ENCODE assay signal across 1 cellular context in genomic region chr3:196942226-196942914, GRCh38.
TF ChIP-seq lines count a peak whose summit lies in the region.

NCBP2 (minus strand) TSS chr3:196942528; CDS start chr3:196942503, 25 bp downstream.

TF ChIP-seq in HepG2, 621 proteins besides CTCF, POLR2A, EP300 and RAD21 (continued from another document and continues in another):
- TF ChIP-seq ZNF318 (CRISPR knock-in tag; IDR thresholded peaks at IDR 0.05) (no peak; the same call in 1 of the 2 replicates), KAT7 (CRISPR knock-in tag; IDR thresholded peaks at IDR 0.05; ENCODE audit: borderline replicate concordance) (peak; percentile 96; the same call in 1 of the 2 replicates), KLF9 (CRISPR knock-in tag; IDR thresholded peaks at IDR 0.05; ENCODE audit: low read depth) (no peak), ZNF619 (CRISPR knock-in tag; IDR thresholded peaks at IDR 0.05) (peak; percentile 87; the same call in 1 of the 2 replicates), FIP1L1 (IDR thresholded peaks at IDR 0.05; ENCODE audit: borderline replicate concordance, insufficient read depth, low read depth, low read length) (0 out of 2 replicates have a peak, but pooled peaks have one; percentile 29), ZNF33B (CRISPR knock-in tag; IDR thresholded peaks at IDR 0.05) (no peak), ZEB1 (IDR thresholded peaks at IDR 0.05; ENCODE audit: insufficient replicate concordance, low read depth) (no peak), ZNF232 (CRISPR knock-in tag; IDR thresholded peaks at IDR 0.05; ENCODE audit: borderline replicate concordance) (peak; percentile 46; the same call in 1 of the 2 replicates), ZSCAN30 (CRISPR knock-in tag; IDR thresholded peaks at IDR 0.05) (no peak), ZNF253 (CRISPR knock-in tag; IDR thresholded peaks at IDR 0.05; ENCODE audit: borderline replicate concordance) (no peak), TCF12 (IDR thresholded peaks at IDR 0.05) (no peak), TCF12 (CRISPR knock-in tag; IDR thresholded peaks at IDR 0.05) (no peak; the same call in 1 of the 2 replicates), NR2F2 (IDR thresholded peaks at IDR 0.05; ENCODE audit: borderline replicate concordance, low read depth) (no peak), BRD4 (CRISPR knock-in tag; IDR thresholded peaks at IDR 0.05) (peak; percentile 74; the same call in 1 of the 2 replicates), HOXA5 (CRISPR knock-in tag; IDR thresholded peaks at IDR 0.05) (peak; percentile 71), ZNF414 (CRISPR knock-in tag; IDR thresholded peaks at IDR 0.05) (peak; percentile 92; the same call in 1 of the 2 replicates), MBNL3 (CRISPR knock-in tag; conservative IDR thresholded peaks at IDR 0.05) (no peak), RORA (CRISPR knock-in tag; IDR thresholded peaks at IDR 0.05) (no peak), SKI (IDR thresholded peaks at IDR 0.05; ENCODE audit: partially characterized antibody) (peak; percentile 31), ZC3H13 (CRISPR knock-in tag; IDR thresholded peaks at IDR 0.05) (peak; percentile 98), ZNF451 (CRISPR knock-in tag; IDR thresholded peaks at IDR 0.05) (peak; percentile 81; the same call in 1 of the 2 replicates), HINFP (CRISPR knock-in tag; IDR thresholded peaks at IDR 0.05; ENCODE audit: low read depth) (peak; percentile 99), ZNF761 (CRISPR knock-in tag; conservative IDR thresholded peaks at IDR 0.05) (peak; percentile 83; the same call in 1 of the 2 replicates)
- TF ChIP-seq, protein P1, sequence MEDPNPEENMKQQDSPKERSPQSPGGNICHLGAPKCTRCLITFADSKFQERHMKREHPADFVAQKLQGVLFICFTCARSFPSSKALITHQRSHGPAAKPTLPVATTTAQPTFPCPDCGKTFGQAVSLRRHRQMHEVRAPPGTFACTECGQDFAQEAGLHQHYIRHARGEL (CRISPR knock-in tag; IDR thresholded peaks at IDR 0.05), result peak; percentile 86; the same call in 1 of the 2 replicates
- TF ChIP-seq, protein P2, sequence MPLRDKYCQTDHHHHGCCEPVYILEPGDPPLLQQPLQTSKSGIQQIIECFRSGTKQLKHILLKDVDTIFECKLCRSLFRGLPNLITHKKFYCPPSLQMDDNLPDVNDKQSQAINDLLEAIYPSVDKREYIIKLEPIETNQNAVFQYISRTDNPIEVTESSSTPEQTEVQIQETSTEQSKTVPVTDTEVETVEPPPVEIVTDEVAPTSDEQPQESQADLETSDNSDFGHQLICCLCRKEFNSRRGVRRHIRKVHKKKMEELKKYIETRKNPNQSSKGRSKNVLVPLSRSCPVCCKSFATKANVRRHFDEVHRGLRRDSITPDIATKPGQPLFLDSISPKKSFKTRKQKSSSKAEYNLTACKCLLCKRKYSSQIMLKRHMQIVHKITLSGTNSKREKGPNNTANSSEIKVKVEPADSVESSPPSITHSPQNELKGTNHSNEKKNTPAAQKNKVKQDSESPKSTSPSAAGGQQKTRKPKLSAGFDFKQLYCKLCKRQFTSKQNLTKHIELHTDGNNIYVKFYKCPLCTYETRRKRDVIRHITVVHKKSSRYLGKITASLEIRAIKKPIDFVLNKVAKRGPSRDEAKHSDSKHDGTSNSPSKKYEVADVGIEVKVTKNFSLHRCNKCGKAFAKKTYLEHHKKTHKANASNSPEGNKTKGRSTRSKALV (CRISPR knock-in tag; IDR thresholded peaks at IDR 0.05), result peak; percentile 33; the same call in 1 of the 2 replicates
- TF ChIP-seq, protein P3, sequence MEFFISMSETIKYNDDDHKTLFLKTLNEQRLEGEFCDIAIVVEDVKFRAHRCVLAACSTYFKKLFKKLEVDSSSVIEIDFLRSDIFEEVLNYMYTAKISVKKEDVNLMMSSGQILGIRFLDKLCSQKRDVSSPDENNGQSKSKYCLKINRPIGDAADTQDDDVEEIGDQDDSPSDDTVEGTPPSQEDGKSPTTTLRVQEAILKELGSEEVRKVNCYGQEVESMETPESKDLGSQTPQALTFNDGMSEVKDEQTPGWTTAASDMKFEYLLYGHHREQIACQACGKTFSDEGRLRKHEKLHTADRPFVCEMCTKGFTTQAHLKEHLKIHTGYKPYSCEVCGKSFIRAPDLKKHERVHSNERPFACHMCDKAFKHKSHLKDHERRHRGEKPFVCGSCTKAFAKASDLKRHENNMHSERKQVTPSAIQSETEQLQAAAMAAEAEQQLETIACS (CRISPR knock-in tag; IDR thresholded peaks at IDR 0.05), result peak; percentile 54; the same call in 1 of the 2 replicates
- TF ChIP-seq, protein P4, sequence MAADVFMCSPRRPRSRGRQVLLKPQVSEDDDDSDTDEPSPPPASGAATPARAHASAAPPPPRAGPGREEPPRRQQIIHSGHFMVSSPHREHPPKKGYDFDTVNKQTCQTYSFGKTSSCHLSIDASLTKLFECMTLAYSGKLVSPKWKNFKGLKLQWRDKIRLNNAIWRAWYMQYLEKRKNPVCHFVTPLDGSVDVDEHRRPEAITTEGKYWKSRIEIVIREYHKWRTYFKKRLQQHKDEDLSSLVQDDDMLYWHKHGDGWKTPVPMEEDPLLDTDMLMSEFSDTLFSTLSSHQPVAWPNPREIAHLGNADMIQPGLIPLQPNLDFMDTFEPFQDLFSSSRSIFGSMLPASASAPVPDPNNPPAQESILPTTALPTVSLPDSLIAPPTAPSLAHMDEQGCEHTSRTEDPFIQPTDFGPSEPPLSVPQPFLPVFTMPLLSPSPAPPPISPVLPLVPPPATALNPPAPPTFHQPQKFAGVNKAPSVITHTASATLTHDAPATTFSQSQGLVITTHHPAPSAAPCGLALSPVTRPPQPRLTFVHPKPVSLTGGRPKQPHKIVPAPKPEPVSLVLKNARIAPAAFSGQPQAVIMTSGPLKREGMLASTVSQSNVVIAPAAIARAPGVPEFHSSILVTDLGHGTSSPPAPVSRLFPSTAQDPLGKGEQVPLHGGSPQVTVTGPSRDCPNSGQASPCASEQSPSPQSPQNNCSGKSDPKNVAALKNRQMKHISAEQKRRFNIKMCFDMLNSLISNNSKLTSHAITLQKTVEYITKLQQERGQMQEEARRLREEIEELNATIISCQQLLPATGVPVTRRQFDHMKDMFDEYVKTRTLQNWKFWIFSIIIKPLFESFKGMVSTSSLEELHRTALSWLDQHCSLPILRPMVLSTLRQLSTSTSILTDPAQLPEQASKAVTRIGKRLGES (CRISPR knock-in tag; IDR thresholded peaks at IDR 0.05; ENCODE audit: borderline replicate concordance), result no peak
- TF ChIP-seq, protein P5, sequence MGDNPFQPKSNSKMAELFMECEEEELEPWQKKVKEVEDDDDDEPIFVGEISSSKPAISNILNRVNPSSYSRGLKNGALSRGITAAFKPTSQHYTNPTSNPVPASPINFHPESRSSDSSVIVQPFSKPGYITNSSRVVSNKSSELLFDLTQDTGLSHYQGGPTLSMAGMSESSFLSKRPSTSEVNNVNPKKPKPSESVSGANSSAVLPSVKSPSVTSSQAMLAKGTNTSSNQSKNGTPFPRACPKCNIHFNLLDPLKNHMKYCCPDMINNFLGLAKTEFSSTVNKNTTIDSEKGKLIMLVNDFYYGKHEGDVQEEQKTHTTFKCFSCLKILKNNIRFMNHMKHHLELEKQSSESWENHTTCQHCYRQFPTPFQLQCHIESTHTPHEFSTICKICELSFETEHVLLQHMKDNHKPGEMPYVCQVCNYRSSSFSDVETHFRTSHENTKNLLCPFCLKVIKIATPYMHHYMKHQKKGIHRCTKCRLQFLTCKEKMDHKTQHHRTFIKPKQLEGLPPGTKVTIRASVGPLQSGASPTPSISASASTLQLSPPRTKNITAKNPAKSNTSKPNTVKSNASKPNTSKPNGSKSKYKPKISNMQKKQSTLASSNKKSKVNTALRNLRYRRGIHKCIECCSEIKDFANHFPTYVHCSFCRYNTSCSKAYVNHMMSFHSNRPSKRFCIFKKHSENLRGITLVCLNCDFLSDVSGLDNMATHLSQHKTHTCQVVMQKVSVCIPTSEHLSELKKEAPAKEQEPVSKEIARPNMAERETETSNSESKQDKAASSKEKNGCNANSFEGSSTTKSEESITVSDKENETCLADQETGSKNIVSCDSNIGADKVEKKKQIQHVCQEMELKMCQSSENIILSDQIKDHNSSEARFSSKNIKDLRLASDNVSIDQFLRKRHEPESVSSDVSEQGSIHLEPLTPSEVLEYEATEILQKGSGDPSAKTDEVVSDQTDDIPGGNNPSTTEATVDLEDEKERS (CRISPR knock-in tag; IDR thresholded peaks at IDR 0.05), result peak; percentile 83
- TF ChIP-seq, protein P6, sequence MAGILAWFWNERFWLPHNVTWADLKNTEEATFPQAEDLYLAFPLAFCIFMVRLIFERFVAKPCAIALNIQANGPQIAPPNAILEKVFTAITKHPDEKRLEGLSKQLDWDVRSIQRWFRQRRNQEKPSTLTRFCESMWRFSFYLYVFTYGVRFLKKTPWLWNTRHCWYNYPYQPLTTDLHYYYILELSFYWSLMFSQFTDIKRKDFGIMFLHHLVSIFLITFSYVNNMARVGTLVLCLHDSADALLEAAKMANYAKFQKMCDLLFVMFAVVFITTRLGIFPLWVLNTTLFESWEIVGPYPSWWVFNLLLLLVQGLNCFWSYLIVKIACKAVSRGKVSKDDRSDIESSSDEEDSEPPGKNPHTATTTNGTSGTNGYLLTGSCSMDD (CRISPR knock-in tag; IDR thresholded peaks at IDR 0.05), result 0 out of 2 replicates have a peak, but pooled peaks have one; percentile 17
